Comparison of ENCODE assay signal across 9 cellular contexts in the genomic region with DNA sequence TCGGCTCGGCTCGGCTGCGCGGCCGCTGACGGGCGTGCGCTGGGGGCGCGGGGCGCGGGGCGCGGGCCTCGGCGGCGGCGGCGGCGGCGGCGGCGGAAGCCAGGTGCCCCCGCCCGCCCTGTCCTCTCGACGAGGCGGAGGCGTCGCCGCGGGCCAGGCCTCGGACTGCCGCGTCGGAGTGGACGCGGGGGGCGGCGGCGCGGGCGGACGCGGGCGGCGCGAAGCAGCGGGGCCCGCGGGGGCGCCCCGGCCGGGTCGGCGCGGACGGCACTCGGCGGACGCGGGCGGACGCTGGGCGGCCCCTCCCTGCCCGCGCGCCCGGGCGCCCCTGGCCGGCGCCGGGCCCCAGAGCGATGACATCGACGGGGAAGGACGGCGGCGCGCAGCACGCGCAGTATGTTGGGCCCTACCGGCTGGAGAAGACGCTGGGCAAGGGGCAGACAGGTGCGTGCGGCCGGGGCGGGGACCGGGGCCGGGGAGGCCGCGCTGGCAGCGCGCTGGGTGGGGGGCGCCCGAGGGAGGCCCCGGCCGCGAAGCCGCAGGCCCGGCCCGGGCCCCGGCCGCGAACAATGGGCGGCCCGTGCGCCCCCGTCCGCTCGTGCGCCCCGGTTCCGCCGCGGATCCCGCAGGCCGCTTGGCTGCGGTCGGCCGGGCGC. TPM values are rescaled to one million over a fixed set of nuclear protein-coding genes. Genes with fewer than 3 reads are reported as not detected.
DNase-seq lines count a peak whose midpoint lies in the region; ATAC-seq and TF ChIP-seq lines count a peak whose summit lies in the region.
"Had no signal": no experiment of that assay in that cellular context is flagged by ENCODE, and none has a peak within 500 bp of the region (broad histone marks: within the 10 kb centered on the region; RNA-seq: fewer than 3 reads in every experiment).

BRSK2 (plus strand) TSS at position 3 of the 656 bp plus-strand sequence; CDS start at position 354, 351 bp downstream.

- H3K9me3 ChIP-seq in BE2C (no peaks in the 10 kb centered on the region), HUES6 (ENCODE audit: control insufficient read depth, insufficient read depth, low read depth, low read length) (no peaks in the 10 kb centered on the region)

- peaks cover 7 to 28% (median 20%) of the 10 kb centered on the region in 5 donors for H3K27me3 Mint-ChIP-seq in naive thymus-derived CD8-positive, alpha-beta T cell

- peak within 1 kb of the TSS; percentile 34 for H3K9ac ChIP-seq in HUES6 (ENCODE audit: low read length)

- H3K4me1 ChIP-seq in BE2C (no peaks in the 10 kb centered on the region), HUES6 (ENCODE audit: control insufficient read depth, insufficient read depth, low read length) (peaks cover 19% of the 10 kb centered on the region)

- no peak for ATAC-seq in naive thymus-derived CD8-positive, alpha-beta T cell
- ATAC-seq in GM18861 (IDR thresholded peaks at IDR 0.05; ENCODE audit: unreplicated experiment) = no peak

- H3K36me3 Mint-ChIP-seq in naive thymus-derived CD8-positive, alpha-beta T cell = no peaks in the 10 kb centered on the region
- H3K36me3 Mint-ChIP-seq: activated naive CD4-positive, alpha-beta T cell treated with anti-CD3 and anti-CD28 coated beads, Interleukin-2, amount 50 U/mL, for 72 hours had no signal

- no peak within 1 kb of the TSS for H3K27ac ChIP-seq in HUES6 (ENCODE audit: low read depth, low read length)

- DNase-seq in BE2C (no peak), choroid plexus epithelial cell (ENCODE audit: low read depth) (no peak), globus pallidus (ENCODE audit: low spot score) (no peak), HCEC 1CT (no peak), NCI-H774 (lab: John Stamatoyannopoulos, UW) (no peak)
- DNase-seq in naive thymus-derived CD8-positive, alpha-beta T cell = no peak

- TF ChIP-seq CTCF in BE2C (IDR thresholded peaks at IDR 0.05; ENCODE audit: low read depth, low read length) = no peak
- TF ChIP-seq CTCF in choroid plexus epithelial cell (conservative IDR thresholded peaks at IDR 0.05; ENCODE audit: low read depth, low read length) = no peak

- H3K9me3 Mint-ChIP-seq in naive thymus-derived CD8-positive, alpha-beta T cell = no peaks in the 10 kb centered on the region
- H3K9me3 Mint-ChIP-seq: activated naive CD4-positive, alpha-beta T cell treated with anti-CD3 and anti-CD28 coated beads, Interleukin-2, amount 50 U/mL, for 72 hours had no signal

- H3K36me3 ChIP-seq in BE2C (no peaks in the 10 kb centered on the region), HUES6 (ENCODE audit: control insufficient read depth, insufficient read depth, low read length) (no peaks in the 10 kb centered on the region)

- peak within 1 kb of the TSS in 3 of 10 donors; percentile 65 to 71 (median 66) for H3K27ac Mint-ChIP-seq in naive thymus-derived CD8-positive, alpha-beta T cell
- H3K27ac Mint-ChIP-seq: activated naive CD4-positive, alpha-beta T cell treated with anti-CD3 and anti-CD28 coated beads, Interleukin-2, amount 50 U/mL, for 72 hours had no signal

- H3K4me1 Mint-ChIP-seq in naive thymus-derived CD8-positive, alpha-beta T cell = peaks cover 2 to 14% (median 8%) of the 10 kb centered on the region in 4 donors

- POLR2A ChIA-PET in naive thymus-derived CD8-positive, alpha-beta T cell (lab: Charles Lee) = interaction anchor here (0.9 to 2.8 kb wide), 2 partner anchors 11 to 79 kb away, joined by 3 to 8 read pairs; no protein-coding TSS in a partner anchor

- peak within 1 kb of the TSS; percentile 47 for H3K4me3 ChIP-seq in BE2C (ENCODE audit: low read depth, low read length)
- H3K4me3 ChIP-seq in HUES6 (ENCODE audit: low read depth, low read length) = peak within 1 kb of the TSS; percentile 74
- H3K4me3 ChIP-seq in choroid plexus epithelial cell (ENCODE audit: low read depth, low read length) = peak within 1 kb of the TSS; percentile 53

- H3K27me3 ChIP-seq in BE2C (peaks cover 27% of the 10 kb centered on the region), HUES6 (ENCODE audit: control insufficient read depth, insufficient read depth, low read length) (peaks cover 44% of the 10 kb centered on the region)

- peak within 1 kb of the TSS; percentile 64 to 85 (median 75) for H3K4me3 Mint-ChIP-seq in naive thymus-derived CD8-positive, alpha-beta T cell

RNA-seq across cellular contexts. Expression of gene BRSK2, which starts in this region (rescaled TPM):
- polyA plus RNA-seq in BE2C (2012; ENCODE audit: insufficient read depth, insufficient read length, low read depth) = 21.6 TPM
- 1 to 10 TPM in 1 of 2 experiments, under 1 TPM in 1; 0.42 to 1.3 TPM for total RNA-seq in naive thymus-derived CD8-positive, alpha-beta T cell
- not detected for polyA plus RNA-seq in naive thymus-derived CD8-positive, alpha-beta T cell
